ENCODE assay signal across 8 cellular contexts in genomic region chr3:171829841-171830559, GRCh38. TPM values are rescaled to one million over a fixed set of nuclear protein-coding genes. Genes with fewer than 3 reads are reported as not detected.
DNase-seq lines count a peak whose midpoint lies in the region; ATAC-seq lines count a peak whose summit lies in the region.

No MANE protein-coding gene starts in this region.

- DNase-seq in DMS114 treated with DMSO at 0.1 percent for 48 hours (lab: John Stamatoyannopoulos, UW; ENCODE audit: unreplicated experiment) (peak; percentile 25), NAMALWA (ENCODE audit: low spot score) (peak; percentile 53), T-helper 17 cell (peak in 1 of 3 donors; percentile 9), fibroblast of the conjunctiva (ENCODE audit: low read depth) (peak; percentile 58), occipital lobe (lab: John Stamatoyannopoulos, UW) (peak; percentile 27)
- DNase-seq in stimulated activated CD8-positive, alpha-beta memory T cell treated with anti-CD3 and anti-CD28 coated beads, Interleukin-4, amount 100 ng/mL, for 48 hours, result no peak
- no peak for DNase-seq in effector CD8-positive, alpha-beta T cell (lab: John Stamatoyannopoulos, UW)

- H3K27ac Mint-ChIP-seq in T-helper 17 cell, result peak overlapping the region; percentile 97

- peaks cover 30% of the 10 kb centered on the region for H3K4me1 Mint-ChIP-seq in T-helper 17 cell

- H3K36me3 Mint-ChIP-seq in T-helper 17 cell (ENCODE audit: low read depth), result no peaks in the 10 kb centered on the region

- no peaks in the 10 kb centered on the region for H3K9me3 ChIP-seq in T-helper 17 cell (ENCODE audit: control insufficient read depth, low read length, poor library complexity, severe bottlenecking)

- H3K27me3 Mint-ChIP-seq in T-helper 17 cell, result peaks cover 4% of the 10 kb centered on the region

- H3K4me3 Mint-ChIP-seq in T-helper 17 cell, result no peak overlapping the region

- ATAC-seq in GM21529 (IDR thresholded peaks at IDR 0.05; ENCODE audit: unreplicated experiment) (peak; percentile 69), T-helper 17 cell (no peak)

RNA-seq across cellular contexts. Expression of gene TMEM212, which starts 13.1 kb away (rescaled TPM):
- total RNA-seq in T-helper 17 cell (not detected), occipital lobe (not detected)

RNA-seq across cellular contexts. Expression of gene PLD1, which starts 19.7 kb away (rescaled TPM):
- total RNA-seq in T-helper 17 cell (1 to 10 TPM; 6.2 to 9.4 TPM), occipital lobe (6.6 TPM)

Comparison
In these comparisons a context has a peak if more than half of its experiments do, and no peak if none do; other contexts are left out.
1. DNase-seq: peak in DMS114 treated with DMSO at 0.1 percent for 48 hours (single experiment), NAMALWA (single experiment), fibroblast of the conjunctiva (single experiment) and occipital lobe (single experiment); none in stimulated activated CD8-positive, alpha-beta memory T cell treated with anti-CD3 and anti-CD28 coated beads, Interleukin-4, amount 100 ng/mL, for 48 hours (single experiment) and effector CD8-positive, alpha-beta T cell (single experiment).